ENCODE assay signal across 11 cellular contexts in the genomic region with DNA sequence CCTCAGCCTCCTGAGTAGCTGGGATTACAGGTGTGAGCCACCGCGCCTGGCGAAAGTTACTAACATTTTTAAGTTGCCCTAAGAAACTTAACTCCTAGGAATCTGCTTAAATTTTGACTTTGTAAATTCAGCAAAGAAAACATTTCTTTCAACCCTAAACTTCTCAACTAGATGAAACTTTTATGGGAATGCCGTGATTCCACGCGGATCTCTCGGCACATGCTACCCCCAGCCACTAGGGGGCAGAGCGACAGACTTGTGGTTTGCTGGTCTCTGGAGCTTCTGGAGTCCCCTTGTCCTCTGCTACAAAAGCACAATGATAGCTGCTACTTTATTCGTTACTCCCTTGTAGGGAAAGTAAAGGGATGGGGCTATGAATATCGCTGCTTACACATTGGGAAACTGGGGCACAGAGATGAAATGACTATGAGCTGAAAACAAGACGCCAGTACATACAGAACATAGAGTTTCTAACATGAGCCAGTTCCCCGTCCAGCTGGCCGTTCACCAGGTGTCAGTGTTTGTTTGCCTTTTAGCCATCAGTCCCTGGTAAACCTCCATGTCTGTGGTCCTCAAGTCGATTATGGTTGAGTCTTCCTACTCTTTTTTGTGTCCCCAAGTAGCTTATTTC.
DNase-seq lines count a peak whose midpoint lies in the region; ATAC-seq and TF ChIP-seq lines count a peak whose summit lies in the region.
"Had no signal": no experiment of that assay in that cellular context is flagged by ENCODE, and none has a peak within 500 bp of the region (broad histone marks: within the 10 kb centered on the region; RNA-seq: fewer than 3 reads in every experiment).

No MANE protein-coding gene starts in this region.

- CTCF ChIA-PET in activated CD8-positive, alpha-beta T cell treated with anti-CD3 and anti-CD28 coated beads for 36 hours (lab: Charles Lee) = interaction anchor here (1.2 to 1.5 kb wide), 3 partner anchors 21 to 111 kb away, joined by 3 to 4 read pairs (median 3); no protein-coding TSS in a partner anchor
- CTCF ChIA-PET in activated CD8-positive, alpha-beta T cell treated with anti-CD3 and anti-CD28 coated beads, Interleukin-2, amount 10 ng/mL, durations not matched to agents 7 days and 5 days (lab: Charles Lee) = interaction anchor here (0.6 to 1.3 kb wide), 2 partner anchors 13 to 77 kb away, joined by 3 read pairs; no protein-coding TSS in a partner anchor

- peak overlapping the region in 1 of 2 donors; percentile 47 for H3K27ac ChIP-seq in testis
- H3K27ac ChIP-seq: epithelial cell of prostate had no signal

- peaks cover 12% of the 10 kb centered on the region for H3K4me1 ChIP-seq in testis

- no peak for ATAC-seq in activated CD8-positive, alpha-beta T cell treated with anti-CD3 and anti-CD28 coated beads for 36 hours
- ATAC-seq in activated CD8-positive, alpha-beta T cell treated with anti-CD3 and anti-CD28 coated beads, Interleukin-2, amount 10 ng/mL, durations not matched to agents 7 days and 5 days = no peak
- no peak for ATAC-seq in GM19023 (IDR thresholded peaks at IDR 0.05; ENCODE audit: unreplicated experiment)
- ATAC-seq in activated T-helper 17 cell treated with anti-CD3 and anti-CD28 coated beads, Interleukin-2, amount 50 U/mL, for 72 hours (replicated peaks) = no peak

- peaks cover 7% of the 10 kb centered on the region for H3K9me3 Mint-ChIP-seq in activated CD8-positive, alpha-beta T cell treated with anti-CD3 and anti-CD28 coated beads for 36 hours
- peaks cover 3% of the 10 kb centered on the region for H3K9me3 Mint-ChIP-seq in activated CD8-positive, alpha-beta T cell treated with anti-CD3 and anti-CD28 coated beads, Interleukin-2, amount 10 ng/mL, durations not matched to agents 7 days and 5 days (ENCODE audit: insufficient read depth)
- peaks cover 15% of the 10 kb centered on the region for H3K9me3 Mint-ChIP-seq in activated T-helper 17 cell treated with anti-CD3 and anti-CD28 coated beads, Interleukin-2, amount 50 U/mL, for 72 hours

- TF ChIP-seq POLR2A in erythroblast (IDR thresholded peaks at IDR 0.05; ENCODE audit: low read length) (no peak), testis (IDR thresholded peaks at IDR 0.05) (no peak)

- no peak overlapping the region for H3K27ac Mint-ChIP-seq in activated CD8-positive, alpha-beta T cell treated with anti-CD3 and anti-CD28 coated beads for 36 hours
- no peak overlapping the region for H3K27ac Mint-ChIP-seq in activated CD8-positive, alpha-beta T cell treated with anti-CD3 and anti-CD28 coated beads, Interleukin-2, amount 10 ng/mL, durations not matched to agents 7 days and 5 days
- no peak overlapping the region for H3K27ac Mint-ChIP-seq in activated T-helper 17 cell treated with anti-CD3 and anti-CD28 coated beads, Interleukin-2, amount 50 U/mL, for 72 hours
- H3K27ac Mint-ChIP-seq: CD4-positive, alpha-beta T cell had no signal

- no peaks in the 10 kb centered on the region for H3K27me3 ChIP-seq in testis

- POLR2A ChIA-PET in activated CD8-positive, alpha-beta T cell treated with anti-CD3 and anti-CD28 coated beads for 36 hours (lab: Charles Lee) = no interaction called here
- POLR2A ChIA-PET in activated CD8-positive, alpha-beta T cell treated with anti-CD3 and anti-CD28 coated beads, Interleukin-2, amount 10 ng/mL, durations not matched to agents 7 days and 5 days (lab: Charles Lee) = no interaction called here

- H3K27me3 Mint-ChIP-seq in activated CD8-positive, alpha-beta T cell treated with anti-CD3 and anti-CD28 coated beads for 36 hours = no peaks in the 10 kb centered on the region
- no peaks in the 10 kb centered on the region for H3K27me3 Mint-ChIP-seq in activated CD8-positive, alpha-beta T cell treated with anti-CD3 and anti-CD28 coated beads, Interleukin-2, amount 10 ng/mL, durations not matched to agents 7 days and 5 days (ENCODE audit: low read depth)
- H3K27me3 Mint-ChIP-seq in activated T-helper 17 cell treated with anti-CD3 and anti-CD28 coated beads, Interleukin-2, amount 50 U/mL, for 72 hours = no peaks in the 10 kb centered on the region
- H3K27me3 Mint-ChIP-seq: CD4-positive, alpha-beta T cell had no signal

- WGBS in testis, 2 donors = 65 to 66% methylated on average over 14 of the region's 14 CpGs

- H3K9me3 ChIP-seq in testis = no peaks in the 10 kb centered on the region

- no peak overlapping the region for H3K4me3 Mint-ChIP-seq in activated CD8-positive, alpha-beta T cell treated with anti-CD3 and anti-CD28 coated beads for 36 hours
- no peak overlapping the region for H3K4me3 Mint-ChIP-seq in activated CD8-positive, alpha-beta T cell treated with anti-CD3 and anti-CD28 coated beads, Interleukin-2, amount 10 ng/mL, durations not matched to agents 7 days and 5 days
- H3K4me3 Mint-ChIP-seq in activated T-helper 17 cell treated with anti-CD3 and anti-CD28 coated beads, Interleukin-2, amount 50 U/mL, for 72 hours = no peak overlapping the region
- H3K4me3 Mint-ChIP-seq: CD4-positive, alpha-beta T cell had no signal

- TF ChIP-seq CTCF in activated CD8-positive, alpha-beta T cell treated with anti-CD3 and anti-CD28 coated beads for 36 hours (IDR thresholded peaks at IDR 0.05) = peak; percentile 52
- TF ChIP-seq CTCF in testis (IDR thresholded peaks at IDR 0.05) = peak; percentile 31 to 73 (median 40)

- intact Hi-C loops in activated CD8-positive, alpha-beta T cell treated with anti-CD3 and anti-CD28 coated beads for 36 hours (cut with micrococcal nuclease) = no loop called here
- intact Hi-C loops in testis (cut with DNase I; ENCODE audit: low total_unique reads) = no loop called here

- H3K4me3 ChIP-seq in testis = no peak overlapping the region

- H3K36me3 Mint-ChIP-seq in activated CD8-positive, alpha-beta T cell treated with anti-CD3 and anti-CD28 coated beads for 36 hours (ENCODE audit: low read depth) = no peaks in the 10 kb centered on the region
- no peaks in the 10 kb centered on the region for H3K36me3 Mint-ChIP-seq in activated CD8-positive, alpha-beta T cell treated with anti-CD3 and anti-CD28 coated beads, Interleukin-2, amount 10 ng/mL, durations not matched to agents 7 days and 5 days (ENCODE audit: low read depth)
- no peaks in the 10 kb centered on the region for H3K36me3 Mint-ChIP-seq in activated T-helper 17 cell treated with anti-CD3 and anti-CD28 coated beads, Interleukin-2, amount 50 U/mL, for 72 hours (ENCODE audit: low read depth)

- H3K36me3 ChIP-seq in testis (ENCODE audit: low read depth, missing control alignments) = no peaks in the 10 kb centered on the region

- DNase-seq in activated CD8-positive, alpha-beta T cell treated with anti-CD3 and anti-CD28 coated beads for 36 hours = no peak
- DNase-seq in activated CD8-positive, alpha-beta T cell treated with anti-CD3 and anti-CD28 coated beads, Interleukin-2, amount 10 ng/mL, durations not matched to agents 7 days and 5 days = no peak
- peak; percentile 55 for DNase-seq in NCI-H69 (lab: John Stamatoyannopoulos, UW)
- DNase-seq in erythroblast (lab: John Stamatoyannopoulos, UW) = peak; percentile 34 to 66
- DNase-seq in testis = peak; percentile 56
- no peak for DNase-seq in NK-92 treated with Interleukin-12 subunit alpha and Interleukin-12 subunit beta, amount 100 ng/mL, for 24 hours (lab: John Stamatoyannopoulos, UW)
- DNase-seq: activated T-cell treated with anti-CD3 and anti-CD28 coated beads, Interleukin-2, amount 50 U/mL, for 1 hour; CD4-positive, alpha-beta T cell had no signal

- no peaks in the 10 kb centered on the region for H3K4me1 Mint-ChIP-seq in activated CD8-positive, alpha-beta T cell treated with anti-CD3 and anti-CD28 coated beads for 36 hours (ENCODE audit: low read depth)
- no peaks in the 10 kb centered on the region for H3K4me1 Mint-ChIP-seq in activated CD8-positive, alpha-beta T cell treated with anti-CD3 and anti-CD28 coated beads, Interleukin-2, amount 10 ng/mL, durations not matched to agents 7 days and 5 days (ENCODE audit: low read depth)
- H3K4me1 Mint-ChIP-seq in activated T-helper 17 cell treated with anti-CD3 and anti-CD28 coated beads, Interleukin-2, amount 50 U/mL, for 72 hours = no peaks in the 10 kb centered on the region

Comparison
In these comparisons a context has a peak if more than half of its experiments do, and no peak if none do; other contexts are left out.
1. DNase-seq: peak in NCI-H69 (single experiment), erythroblast (2 of 2) and testis (single experiment); none in activated CD8-positive, alpha-beta T cell treated with anti-CD3 and anti-CD28 coated beads for 36 hours (single experiment), activated CD8-positive, alpha-beta T cell treated with anti-CD3 and anti-CD28 coated beads, Interleukin-2, amount 10 ng/mL, durations not matched to agents 7 days and 5 days (single experiment) and NK-92 treated with Interleukin-12 subunit alpha and Interleukin-12 subunit beta, amount 100 ng/mL, for 24 hours (single experiment).